In genomic region chr10:128297709-128298457, GRCh38 we compare ENCODE assay signal across 24 cellular contexts.
"Had no signal": no experiment of that assay in that cellular context is flagged by ENCODE, and none has a peak within 500 bp of the region (broad histone marks: within the 10 kb centered on the region; RNA-seq: fewer than 3 reads in every experiment).

No MANE protein-coding gene starts in this region.

- H3K27me3 ChIP-seq: adrenal gland, thyroid gland had no signal

- H3K27me3 Mint-ChIP-seq: activated B cell treated with CpG ODN at 0.5 μM for 24 hours; activated CD4-positive, alpha-beta T cell treated with anti-CD3 and anti-CD28 coated beads for 36 hours; activated naive CD8-positive, alpha-beta T cell had no signal

- DNase-seq: activated B cell treated with CpG ODN at 0.5 μM for 24 hours; activated CD4-positive, alpha-beta T cell treated with anti-CD3 and anti-CD28 coated beads for 36 hours; activated CD4-positive, alpha-beta T cell treated with anti-CD3 and anti-CD28 coated beads, Interleukin-2, amount 50 U/mL, for 4 hours; activated CD8-positive, alpha-beta memory T cell treated with anti-CD3 and anti-CD28 coated beads, Interleukin-2, amount 50 U/mL, for 48 hours; activated naive CD4-positive, alpha-beta T cell; activated T-cell treated with anti-CD3 and anti-CD28 coated beads, Interleukin-2, amount 50 U/mL, for 4 hours; cerebellar nuclear complex; glutamatergic neuron; lower lobe of right lung; naive thymus-derived CD8-positive, alpha-beta T cell; retina; stimulated activated CD4-positive, alpha-beta T cell treated with anti-CD3 and anti-CD28 coated beads, Interleukin-12 subunit alpha, Interleukin-12 subunit beta, amount 100 ng/mL, for 4 hours; stimulated activated CD4-positive, alpha-beta T cell treated with anti-CD3 and anti-CD28 coated beads, Interleukin-4, amount 100 ng/mL, for 4 hours; stimulated activated naive CD8-positive, alpha-beta T cell treated with anti-CD3 and anti-CD28 coated beads, Interleukin-15, Interleukin-2, amounts not matched to agents 100 U/mL and 50 U/mL, for 24 hours; substantia nigra; thyroid gland had no signal

- H3K4me1 ChIP-seq: adrenal gland, breast epithelium, esophagus muscularis mucosa, lower lobe of right lung, thyroid gland had no signal

- H3K9me3 ChIP-seq: adrenal gland, esophagus muscularis mucosa, lower lobe of right lung, thyroid gland had no signal

- H3K36me3 Mint-ChIP-seq: activated naive CD8-positive, alpha-beta T cell; naive thymus-derived CD8-positive, alpha-beta T cell had no signal

- H3K4me3 ChIP-seq: adrenal gland, breast epithelium, coronary artery, esophagus muscularis mucosa, lower lobe of right lung, thyroid gland had no signal

- H3K4me3 Mint-ChIP-seq: activated B cell treated with CpG ODN at 0.5 μM for 24 hours; activated CD4-positive, alpha-beta T cell treated with anti-CD3 and anti-CD28 coated beads for 36 hours; activated naive CD8-positive, alpha-beta T cell; activated T-cell treated with anti-CD3 and anti-CD28 coated beads, Interleukin-2, amount 50 U/mL, for 4 hours; naive thymus-derived CD8-positive, alpha-beta T cell; T-helper 1 cell treated with Interleukin-12 subunit alpha and Interleukin-12 subunit beta and Interleukin-4 antibody, amounts not matched to agents 30 μg/mL and 1 μg/mL, for 36 hours had no signal

- H3K4me1 Mint-ChIP-seq: activated B cell treated with CpG ODN at 0.5 μM for 24 hours; activated CD4-positive, alpha-beta T cell treated with anti-CD3 and anti-CD28 coated beads for 36 hours; naive thymus-derived CD8-positive, alpha-beta T cell had no signal

- H3K27ac ChIP-seq: adrenal gland, breast epithelium, coronary artery, esophagus muscularis mucosa, lower lobe of right lung, thyroid gland had no signal

- H3K27ac Mint-ChIP-seq: activated B cell treated with CpG ODN at 0.5 μM for 24 hours; activated CD4-positive, alpha-beta T cell treated with anti-CD3 and anti-CD28 coated beads for 36 hours; activated naive CD8-positive, alpha-beta T cell; activated T-helper 2 cell treated with anti-CD3 and anti-CD28 coated beads, Interferon-gamma antibody, Interleukin-2, Interleukin-4, amounts not matched to agents 10 μg/mL and 5 μg/mL and 100 μg/mL, durations not matched to agents 14 hours and 24 hours and 36 hours; progenitor cell of endocrine pancreas; T-helper 1 cell treated with Interleukin-12 subunit alpha and Interleukin-12 subunit beta and Interleukin-4 antibody, amounts not matched to agents 30 μg/mL and 1 μg/mL, for 36 hours had no signal

- H3K36me3 ChIP-seq: adrenal gland, breast epithelium, esophagus muscularis mucosa, lower lobe of right lung, thyroid gland had no signal

- H3K9me3 Mint-ChIP-seq: activated T-helper 2 cell treated with anti-CD3 and anti-CD28 coated beads, Interferon-gamma antibody, Interleukin-2, Interleukin-4, amounts not matched to agents 10 μg/mL and 5 μg/mL and 100 μg/mL, durations not matched to agents 14 hours and 24 hours and 36 hours had no signal

- ATAC-seq: activated CD4-positive, alpha-beta T cell treated with anti-CD3 and anti-CD28 coated beads for 36 hours; activated T-cell treated with anti-CD3 and anti-CD28 coated beads, Interleukin-2, amount 50 U/mL, for 4 hours; lower lobe of right lung; naive thymus-derived CD8-positive, alpha-beta T cell; stimulated activated naive CD8-positive, alpha-beta T cell treated with anti-CD3 and anti-CD28 coated beads, Interleukin-15, Interleukin-2, amounts not matched to agents 100 U/mL and 50 U/mL, for 24 hours had no signal
